In genomic region chr12:29543036-29543435, GRCh38 we compare ENCODE assay signal across 15 cellular contexts. TPM values are rescaled to one million over a fixed set of nuclear protein-coding genes. Genes with fewer than 3 reads are reported as not detected.
"Had no signal": no experiment of that assay in that cellular context is flagged by ENCODE, and none has a peak within 500 bp of the region (broad histone marks: within the 10 kb centered on the region; RNA-seq: fewer than 3 reads in every experiment).

No MANE protein-coding gene starts in this region.

- H3K4me1 Mint-ChIP-seq: activated CD8-positive, alpha-beta memory T cell treated with anti-CD3 and anti-CD28 coated beads, Interleukin-2, amount 10 ng/mL, durations not matched to agents 7 days and 5 days had no signal

- H3K9me3 Mint-ChIP-seq: activated naive CD4-positive, alpha-beta T cell treated with anti-CD3 and anti-CD28 coated beads, Interleukin-2, amount 50 U/mL, for 72 hours; activated T-cell treated with anti-CD3 and anti-CD28 coated beads, Interleukin-2, amount 50 U/mL, for 4 hours; natural killer cell treated with Interleukin-12 subunit alpha and Interleukin-12 subunit beta and Interleukin-15 and Interleukin-18, amount 100 ng/mL, for 72 hours; type B pancreatic cell had no signal

- DNase-seq: activated CD4-positive, alpha-beta T cell treated with anti-CD3 and anti-CD28 coated beads, Interleukin-2, amount 50 U/mL, for 4 hours; activated CD4-positive, CD25-positive, alpha-beta regulatory T cell treated with anti-CD3 and anti-CD28 coated beads, Interleukin-2, amount 50 U/mL, for 72 hours; activated CD8-positive, alpha-beta memory T cell treated with anti-CD3 and anti-CD28 coated beads, Interleukin-2, amount 10 ng/mL, durations not matched to agents 7 days and 5 days; activated effector memory CD4-positive, alpha-beta T cell treated with anti-CD3 and anti-CD28 coated beads, Interleukin-2, amount 50 U/mL, for 16 hours; activated T-cell treated with anti-CD3 and anti-CD28 coated beads, Interleukin-2, amount 50 U/mL, for 4 hours; glutamatergic neuron; left cardiac atrium; occipital lobe had no signal

- H3K27ac ChIP-seq: prostate gland, SJSA1 had no signal

- H3K9me3 ChIP-seq: prostate gland, SJSA1 had no signal

- H3K4me3 Mint-ChIP-seq: activated CD8-positive, alpha-beta memory T cell treated with anti-CD3 and anti-CD28 coated beads, Interleukin-2, amount 10 ng/mL, durations not matched to agents 7 days and 5 days; activated T-cell treated with anti-CD3 and anti-CD28 coated beads, Interleukin-2, amount 50 U/mL, for 4 hours; natural killer cell treated with Interleukin-12 subunit alpha and Interleukin-12 subunit beta and Interleukin-15 and Interleukin-18, amount 100 ng/mL, for 72 hours; type B pancreatic cell had no signal

- H3K27me3 ChIP-seq: SJSA1 had no signal

- H3K27me3 Mint-ChIP-seq: activated CD8-positive, alpha-beta memory T cell treated with anti-CD3 and anti-CD28 coated beads, Interleukin-2, amount 10 ng/mL, durations not matched to agents 7 days and 5 days; type B pancreatic cell had no signal

- H3K36me3 ChIP-seq: prostate gland, SJSA1 had no signal

- H3K4me1 ChIP-seq: prostate gland had no signal

- ATAC-seq: activated CD8-positive, alpha-beta memory T cell treated with anti-CD3 and anti-CD28 coated beads, Interleukin-2, amount 10 ng/mL, durations not matched to agents 7 days and 5 days; activated naive CD4-positive, alpha-beta T cell treated with anti-CD3 and anti-CD28 coated beads, Interleukin-2, amount 50 U/mL, for 72 hours; activated T-cell treated with anti-CD3 and anti-CD28 coated beads, Interleukin-2, amount 50 U/mL, for 4 hours; natural killer cell treated with Interleukin-12 subunit alpha and Interleukin-12 subunit beta and Interleukin-15 and Interleukin-18, amount 100 ng/mL, for 72 hours had no signal

- H3K27ac Mint-ChIP-seq: activated CD8-positive, alpha-beta memory T cell treated with anti-CD3 and anti-CD28 coated beads, Interleukin-2, amount 10 ng/mL, durations not matched to agents 7 days and 5 days; activated naive CD4-positive, alpha-beta T cell treated with anti-CD3 and anti-CD28 coated beads, Interleukin-2, amount 50 U/mL, for 72 hours; natural killer cell treated with Interleukin-12 subunit alpha and Interleukin-12 subunit beta and Interleukin-15 and Interleukin-18, amount 100 ng/mL, for 72 hours; type B pancreatic cell had no signal

- H3K36me3 Mint-ChIP-seq: activated CD8-positive, alpha-beta memory T cell treated with anti-CD3 and anti-CD28 coated beads, Interleukin-2, amount 10 ng/mL, durations not matched to agents 7 days and 5 days; activated naive CD4-positive, alpha-beta T cell treated with anti-CD3 and anti-CD28 coated beads, Interleukin-2, amount 50 U/mL, for 72 hours; natural killer cell treated with Interleukin-12 subunit alpha and Interleukin-12 subunit beta and Interleukin-15 and Interleukin-18, amount 100 ng/mL, for 72 hours had no signal

- H3K4me3 ChIP-seq: prostate gland, SJSA1 had no signal

RNA-seq across cellular contexts. Expression of gene OVCH1, which starts 45.5 kb away (rescaled TPM):
- total RNA-seq: activated CD8-positive, alpha-beta memory T cell treated with anti-CD3 and anti-CD28 coated beads, Interleukin-2, amount 10 ng/mL, durations not matched to agents 7 days and 5 days; activated naive CD4-positive, alpha-beta T cell treated with anti-CD3 and anti-CD28 coated beads, Interleukin-2, amount 50 U/mL, for 72 hours; activated T-cell treated with anti-CD3 and anti-CD28 coated beads, Interleukin-2, amount 50 U/mL, for 4 hours; bronchial epithelial cell; mucosa of gallbladder; natural killer cell treated with Interleukin-12 subunit alpha and Interleukin-12 subunit beta and Interleukin-15 and Interleukin-18, amount 100 ng/mL, for 72 hours; prostate gland; SJSA1 had no signal
